Comparison of ENCODE assay signal across 19 cellular contexts in genomic region chr6:161212902-161213301, GRCh38.
"Had no signal": no experiment of that assay in that cellular context is flagged by ENCODE, and none has a peak within 500 bp of the region (broad histone marks: within the 10 kb centered on the region; RNA-seq: fewer than 3 reads in every experiment).

No MANE protein-coding gene starts in this region.

- H3K27ac ChIP-seq: RWPE1 had no signal

- H3K27me3 ChIP-seq: MG63 had no signal

- H3K4me3 ChIP-seq: MG63 had no signal

- H3K4me2 ChIP-seq: SK-N-SH had no signal

- ATAC-seq: Panc1 had no signal

- DNase-seq: Karpas-422, KG1, MG63, NCI-H1092, NCI-H1105 treated with DMSO at 0.1 percent for 48 hours, NCI-H1417 treated with DMSO at 0.1 percent for 48 hours, NCI-H146, NCI-H1694 treated with DMSO at 0.1 percent for 48 hours, NCI-H1930, NCI-H2081, NCI-H2107, NCI-H2227 treated with DMSO at 0.1 percent for 48 hours, NCI-H524, NCI-H526 treated with DMSO at 0.1 percent for 48 hours, NCI-H774, SHP77, SK-N-SH had no signal

- H3K9ac ChIP-seq: SK-N-SH had no signal
